Comparison of ENCODE assay signal across 8 cellular contexts in the genomic region with DNA sequence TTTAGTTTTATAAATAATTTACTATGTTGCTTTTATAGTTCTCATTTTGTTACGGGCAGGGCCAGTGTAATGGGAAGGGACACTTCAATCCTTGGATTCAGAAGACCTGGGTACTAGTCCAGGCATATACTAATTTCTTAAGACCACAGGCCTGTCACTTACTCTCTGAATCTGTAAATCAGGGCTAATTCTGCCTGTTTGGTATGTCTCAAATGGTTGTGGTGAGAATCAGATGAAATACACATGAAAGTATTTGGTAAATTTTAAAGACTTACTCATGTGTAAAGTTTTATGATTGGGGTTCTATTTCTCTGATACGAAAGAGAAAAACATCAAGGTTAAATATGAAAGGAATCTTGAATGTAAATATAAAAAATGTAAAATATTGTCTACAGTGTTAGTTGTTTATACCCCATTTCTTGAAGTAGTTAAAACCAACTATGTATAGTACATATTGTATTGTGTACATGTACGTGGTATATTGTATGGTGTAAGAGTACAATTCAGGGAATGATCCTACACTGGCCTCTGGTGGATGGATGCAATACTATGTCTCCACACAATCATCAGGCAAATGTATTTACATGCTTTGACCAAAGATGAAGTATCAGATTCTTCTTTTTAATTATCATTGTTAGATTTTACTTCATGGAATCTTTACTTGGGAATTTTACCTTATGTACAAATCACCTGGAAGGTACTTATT. TPM values are rescaled to one million over a fixed set of nuclear protein-coding genes. Genes with fewer than 3 reads are reported as not detected.
DNase-seq lines count a peak whose midpoint lies in the region; ATAC-seq, FAIRE-seq and TF ChIP-seq lines count a peak whose summit lies in the region.

No MANE protein-coding gene starts in this region.

- H3K27ac Mint-ChIP-seq in CD8-positive, alpha-beta T cell: no peak overlapping the region

- H2AFZ ChIP-seq in mesenchymal stem cell (ENCODE audit: low read depth, low read length): no peak overlapping the region

- H3K9me3 Mint-ChIP-seq in CD8-positive, alpha-beta T cell: no peaks in the 10 kb centered on the region

- H4K8ac ChIP-seq in mesenchymal stem cell (ENCODE audit: low read length): no peak overlapping the region

- intact Hi-C loops in CD8-positive, alpha-beta T cell (cut with DNase I, micrococcal nuclease): no loop called here

- H2BK5ac ChIP-seq in mesenchymal stem cell (ENCODE audit: low read depth, low read length, poor library complexity, severe bottlenecking): no peak overlapping the region

- CTCF ChIA-PET in CD8-positive, alpha-beta T cell (lab: Charles Lee): no interaction called here

- H3K36me3 ChIP-seq in mesenchymal stem cell (ENCODE audit: control insufficient read depth in 1 of 2, insufficient read depth in 2 of 2, low read depth in 1 of 2, low read length in 2 of 2): no peaks in the 10 kb centered on the region
- no peaks in the 10 kb centered on the region for H3K36me3 ChIP-seq in CD8-positive, alpha-beta T cell (ENCODE audit: insufficient read depth, low read length)

- no peak overlapping the region for H2BK12ac ChIP-seq in mesenchymal stem cell (ENCODE audit: low read length in 2 of 2)

- no peak overlapping the region for H3K9ac ChIP-seq in mesenchymal stem cell (ENCODE audit: low read length)

- peaks cover 2% of the 10 kb centered on the region for H3K4me1 ChIP-seq in mesenchymal stem cell (ENCODE audit: control insufficient read depth, insufficient read depth, low read depth, low read length)
- H3K4me1 ChIP-seq in CD8-positive, alpha-beta T cell (ENCODE audit: insufficient read depth, low read length): no peaks in the 10 kb centered on the region

- POLR2A ChIA-PET in CD8-positive, alpha-beta T cell (lab: Charles Lee): no interaction called here

- H3K36me3 Mint-ChIP-seq in CD8-positive, alpha-beta T cell: no peaks in the 10 kb centered on the region

- H3K27me3 Mint-ChIP-seq in CD8-positive, alpha-beta T cell (ENCODE audit: low read depth): peaks cover 9% of the 10 kb centered on the region

- no peaks in the 10 kb centered on the region for H3K9me3 ChIP-seq in mesenchymal stem cell (ENCODE audit: control insufficient read depth, low read length)
- H3K9me3 ChIP-seq in CD8-positive, alpha-beta T cell (ENCODE audit: low read length): no peaks in the 10 kb centered on the region

- peak; percentile 89 for FAIRE-seq in D721Med (lab: Jason Lieb, UNC)

- H3K23ac ChIP-seq in mesenchymal stem cell (ENCODE audit: low read length in 2 of 2): no peak overlapping the region

- WGBS in mesenchymal stem cell: 60% methylated on average over 1 of the region's 3 CpGs

- H3K14ac ChIP-seq in mesenchymal stem cell (ENCODE audit: low read length in 2 of 2): no peak overlapping the region

- TF ChIP-seq CTCF in D721Med (IDR thresholded peaks at IDR 0.05; ENCODE audit: insufficient read depth, missing control alignments): peak; percentile 74
- TF ChIP-seq CTCF in astrocyte of the spinal cord (IDR thresholded peaks at IDR 0.05; ENCODE audit: low read depth, low read length): peak; percentile 51
- no peak for TF ChIP-seq CTCF in CD8-positive, alpha-beta T cell (IDR thresholded peaks at IDR 0.05)

- no peak overlapping the region for H4K91ac ChIP-seq in mesenchymal stem cell (ENCODE audit: low read length)

- H3K4me3 ChIP-seq in astrocyte of the spinal cord (ENCODE audit: low read depth, low read length): no peak overlapping the region
- H3K4me3 ChIP-seq in mesenchymal stem cell (ENCODE audit: insufficient read depth in 1 of 2, low read depth in 1 of 2, low read length in 2 of 2): no peak overlapping the region
- H3K4me3 ChIP-seq in CD8-positive, alpha-beta T cell (ENCODE audit: low read depth, low read length): no peak overlapping the region

- no peak overlapping the region for H2BK15ac ChIP-seq in mesenchymal stem cell (ENCODE audit: low read depth, poor library complexity, severe bottlenecking)

- peak overlapping the region; percentile 8 for H3K4me2 ChIP-seq in mesenchymal stem cell (ENCODE audit: low read length, poor library complexity, severe bottlenecking)

- no peak overlapping the region for H2BK120ac ChIP-seq in mesenchymal stem cell (ENCODE audit: low read depth, low read length)

- H3K79me1 ChIP-seq in mesenchymal stem cell (replicated peaks; ENCODE audit: low read length, poor library complexity, severe bottlenecking): peaks cover 4% of the 10 kb centered on the region

- peaks cover 2% of the 10 kb centered on the region for H3K4me1 Mint-ChIP-seq in CD8-positive, alpha-beta T cell (ENCODE audit: low read depth)

- no peak overlapping the region for H3K18ac ChIP-seq in mesenchymal stem cell (ENCODE audit: low read depth in 1 of 2, low read length in 2 of 2)

- no peak overlapping the region for H3K4ac ChIP-seq in mesenchymal stem cell (ENCODE audit: low read depth in 1 of 2, low read length in 2 of 2)

- in situ Hi-C loops in astrocyte of the spinal cord (cut with HindIII; ENCODE audit: low sequenced_read_pairs): no loop called here

- ATAC-seq in GM21367 (IDR thresholded peaks at IDR 0.05; ENCODE audit: unreplicated experiment): peak; percentile 68
- ATAC-seq in CD8-positive, alpha-beta T cell: no peak
- ATAC-seq in GM18858 (IDR thresholded peaks at IDR 0.05; ENCODE audit: unreplicated experiment): no peak

- H3K27ac ChIP-seq in mesenchymal stem cell (ENCODE audit: low read length, poor library complexity, severe bottlenecking): peak overlapping the region; percentile 30
- no peak overlapping the region for H3K27ac ChIP-seq in CD8-positive, alpha-beta T cell (ENCODE audit: low read depth, low read length)

- no peak overlapping the region for H3K4me3 Mint-ChIP-seq in CD8-positive, alpha-beta T cell

- no peak overlapping the region for H2AK5ac ChIP-seq in mesenchymal stem cell (ENCODE audit: low read length, severe bottlenecking)

- H3K27me3 ChIP-seq in mesenchymal stem cell (ENCODE audit: control insufficient read depth in 1 of 2, insufficient read depth in 1 of 2, low read length in 2 of 2): no peaks in the 10 kb centered on the region
- H3K27me3 ChIP-seq in CD8-positive, alpha-beta T cell (ENCODE audit: insufficient read depth, low read length): no peaks in the 10 kb centered on the region

- DNase-seq in D721Med (ENCODE audit: insufficient read length, low spot score) (no peak), LHCN-M2 (ENCODE audit: low read depth) (peak; percentile 28), astrocyte of the spinal cord (ENCODE audit: low read depth, low spot score) (peak; percentile 29), mesenchymal stem cell (peak; percentile 35), NCI-H146 (lab: John Stamatoyannopoulos, UW) (no peak)
- no peak for DNase-seq in CD8-positive, alpha-beta T cell

RNA-seq across cellular contexts. Expression of gene RAG2, which starts 24.5 kb away (rescaled TPM):
- not detected in 2 replicates for total RNA-seq in LHCN-M2 (2014; rRNA removed)
- polyA plus RNA-seq in LHCN-M2 (2012): not detected
- not detected for polyA plus RNA-seq in mesenchymal stem cell (2013, experiment 1 of 2)
- polyA plus RNA-seq in mesenchymal stem cell (2013, experiment 2 of 2): not detected
- total RNA-seq in CD8-positive, alpha-beta T cell: not detected

RNA-seq across cellular contexts. Expression of gene IFTAP, which starts 28.3 kb away (rescaled TPM):
- 17.6 and 27.6 TPM in 2 replicates for total RNA-seq in LHCN-M2 (2014; rRNA removed)
- 19.0 TPM for polyA plus RNA-seq in LHCN-M2 (2012)
- 28.7 TPM for polyA plus RNA-seq in mesenchymal stem cell (2013, experiment 1 of 2)
- polyA plus RNA-seq in mesenchymal stem cell (2013, experiment 2 of 2): 30.3 TPM
- under 1 TPM; 0.62 to 0.69 TPM for total RNA-seq in CD8-positive, alpha-beta T cell

RNA-seq across cellular contexts. Expression of gene RAG1, which starts 54.8 kb away (rescaled TPM):
- 0.71 and 0.75 TPM in 2 replicates for total RNA-seq in LHCN-M2 (2014; rRNA removed)
- 0.23 TPM for polyA plus RNA-seq in LHCN-M2 (2012)
- polyA plus RNA-seq in mesenchymal stem cell (2013, experiment 1 of 2): 0.77 TPM
- 0.47 TPM for polyA plus RNA-seq in mesenchymal stem cell (2013, experiment 2 of 2)
- total RNA-seq in CD8-positive, alpha-beta T cell: under 1 TPM in 1 of 2 experiments, not detected in 1; 0.08 TPM

Comparison
In these comparisons a context has a peak if more than half of its experiments do, and no peak if none do; other contexts are left out.
1. DNase-seq: peak in LHCN-M2 (single experiment), astrocyte of the spinal cord (single experiment) and mesenchymal stem cell (single experiment); none in D721Med (single experiment), CD8-positive, alpha-beta T cell (0 of 7) and NCI-H146 (single experiment).
2. RNA of gene IFTAP, which starts 28.3 kb away (total RNA-seq): 17.6 to 27.6 TPM in LHCN-M2; 0.62 to 0.69 TPM in CD8-positive, alpha-beta T cell; every median in the first group is over 10 times any median in the second.